In genomic region chr14:23454445-23454856, GRCh38 we compare ENCODE assay signal across 1 cellular context.
TF ChIP-seq lines count a peak whose summit lies in the region.

No MANE protein-coding gene starts in this region.

TF ChIP-seq in WTC11, 78 proteins besides CTCF, POLR2A, EP300 and RAD21 (continued from another document):
- TF ChIP-seq ZBTB43 (CRISPR knock-in tag; IDR thresholded peaks at IDR 0.05) = no peak
- no peak for TF ChIP-seq MXD4 (CRISPR knock-in tag; IDR thresholded peaks at IDR 0.05; ENCODE audit: borderline replicate concordance)
- no peak for TF ChIP-seq KAT7 (CRISPR knock-in tag; IDR thresholded peaks at IDR 0.05; ENCODE audit: borderline replicate concordance)
- TF ChIP-seq ZNF532 (CRISPR knock-in tag; IDR thresholded peaks at IDR 0.05; ENCODE audit: borderline replicate concordance) = no peak
- TF ChIP-seq SP1 (CRISPR knock-in tag; conservative IDR thresholded peaks at IDR 0.05) = no peak
